1 cellular context compared by ENCODE assay signal in the genomic region with DNA sequence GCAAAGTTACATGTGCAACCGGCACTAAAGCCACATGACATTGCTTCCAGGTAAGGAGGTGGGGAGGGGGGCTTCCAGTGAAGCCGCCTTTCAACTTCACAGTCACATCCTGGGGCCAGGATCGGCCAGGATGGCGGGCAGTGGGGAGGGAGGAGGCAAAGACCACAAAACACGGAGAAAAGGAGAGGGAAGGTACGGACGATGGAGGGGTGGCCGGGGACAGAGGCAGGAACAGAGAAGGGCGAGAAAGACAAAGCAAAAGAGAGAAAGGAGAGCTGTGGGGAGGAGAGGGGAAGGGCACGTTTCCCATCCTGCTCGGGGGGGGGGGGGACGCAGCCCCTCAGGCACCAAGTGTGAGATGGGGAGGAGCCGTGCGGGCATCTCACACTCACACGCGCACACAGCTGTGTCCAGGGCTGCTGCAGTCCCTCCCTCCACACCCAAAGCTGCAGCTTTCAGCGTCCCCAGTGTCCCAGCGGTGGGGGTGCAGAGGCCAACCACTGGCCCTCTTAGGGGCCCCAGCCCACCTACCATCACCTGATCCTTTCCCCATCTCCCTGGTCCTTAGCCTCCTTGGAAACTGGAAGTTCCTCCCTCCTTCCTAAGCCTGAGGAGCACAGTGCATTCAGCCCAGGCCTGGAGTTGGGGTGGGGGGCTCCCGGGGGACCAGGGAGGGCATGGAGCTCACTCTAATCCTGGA.
TF ChIP-seq lines count a peak whose summit lies in the region.

No MANE protein-coding gene starts in this region.

TF ChIP-seq in IMR-90, 13 proteins besides CTCF, POLR2A, EP300 and RAD21:
- TF ChIP-seq, protein P1, sequence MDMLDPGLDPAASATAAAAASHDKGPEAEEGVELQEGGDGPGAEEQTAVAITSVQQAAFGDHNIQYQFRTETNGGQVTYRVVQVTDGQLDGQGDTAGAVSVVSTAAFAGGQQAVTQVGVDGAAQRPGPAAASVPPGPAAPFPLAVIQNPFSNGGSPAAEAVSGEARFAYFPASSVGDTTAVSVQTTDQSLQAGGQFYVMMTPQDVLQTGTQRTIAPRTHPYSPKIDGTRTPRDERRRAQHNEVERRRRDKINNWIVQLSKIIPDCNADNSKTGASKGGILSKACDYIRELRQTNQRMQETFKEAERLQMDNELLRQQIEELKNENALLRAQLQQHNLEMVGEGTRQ (IDR thresholded peaks at IDR 0.05; ENCODE audit: low read depth, low read length): no peak
- TF ChIP-seq CEBPB (IDR thresholded peaks at IDR 0.05; ENCODE audit: low read depth, low read length) (no peak), BHLHE40 (IDR thresholded peaks at IDR 0.05; ENCODE audit: low read depth, low read length) (no peak), CHD1 (IDR thresholded peaks at IDR 0.05; ENCODE audit: low read depth, low read length) (no peak), RFX5 (IDR thresholded peaks at IDR 0.05; ENCODE audit: low read depth, low read length) (no peak), SMC3 (IDR thresholded peaks at IDR 0.05; ENCODE audit: low read depth, low read length) (no peak), NFE2L2 (IDR thresholded peaks at IDR 0.05; ENCODE audit: low read depth, low read length) (no peak), MAZ (IDR thresholded peaks at IDR 0.05; ENCODE audit: borderline replicate concordance, low read depth, low read length) (no peak), RCOR1 (IDR thresholded peaks at IDR 0.05; ENCODE audit: insufficient replicate concordance, low read length) (no peak), MAFK (IDR thresholded peaks at IDR 0.05; ENCODE audit: low read depth, low read length) (no peak), FOS (IDR thresholded peaks at IDR 0.05; ENCODE audit: low read depth, low read length) (no peak), MXI1 (IDR thresholded peaks at IDR 0.05; ENCODE audit: borderline replicate concordance, low read depth, low read length) (no peak)
- TF ChIP-seq, protein P2, sequence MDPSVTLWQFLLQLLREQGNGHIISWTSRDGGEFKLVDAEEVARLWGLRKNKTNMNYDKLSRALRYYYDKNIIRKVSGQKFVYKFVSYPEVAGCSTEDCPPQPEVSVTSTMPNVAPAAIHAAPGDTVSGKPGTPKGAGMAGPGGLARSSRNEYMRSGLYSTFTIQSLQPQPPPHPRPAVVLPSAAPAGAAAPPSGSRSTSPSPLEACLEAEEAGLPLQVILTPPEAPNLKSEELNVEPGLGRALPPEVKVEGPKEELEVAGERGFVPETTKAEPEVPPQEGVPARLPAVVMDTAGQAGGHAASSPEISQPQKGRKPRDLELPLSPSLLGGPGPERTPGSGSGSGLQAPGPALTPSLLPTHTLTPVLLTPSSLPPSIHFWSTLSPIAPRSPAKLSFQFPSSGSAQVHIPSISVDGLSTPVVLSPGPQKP (IDR thresholded peaks at IDR 0.05; ENCODE audit: borderline replicate concordance, low read depth, low read length): no peak
TF ChIP-seq in IMR-90: peak in this region for 0.
